In the genomic region with DNA sequence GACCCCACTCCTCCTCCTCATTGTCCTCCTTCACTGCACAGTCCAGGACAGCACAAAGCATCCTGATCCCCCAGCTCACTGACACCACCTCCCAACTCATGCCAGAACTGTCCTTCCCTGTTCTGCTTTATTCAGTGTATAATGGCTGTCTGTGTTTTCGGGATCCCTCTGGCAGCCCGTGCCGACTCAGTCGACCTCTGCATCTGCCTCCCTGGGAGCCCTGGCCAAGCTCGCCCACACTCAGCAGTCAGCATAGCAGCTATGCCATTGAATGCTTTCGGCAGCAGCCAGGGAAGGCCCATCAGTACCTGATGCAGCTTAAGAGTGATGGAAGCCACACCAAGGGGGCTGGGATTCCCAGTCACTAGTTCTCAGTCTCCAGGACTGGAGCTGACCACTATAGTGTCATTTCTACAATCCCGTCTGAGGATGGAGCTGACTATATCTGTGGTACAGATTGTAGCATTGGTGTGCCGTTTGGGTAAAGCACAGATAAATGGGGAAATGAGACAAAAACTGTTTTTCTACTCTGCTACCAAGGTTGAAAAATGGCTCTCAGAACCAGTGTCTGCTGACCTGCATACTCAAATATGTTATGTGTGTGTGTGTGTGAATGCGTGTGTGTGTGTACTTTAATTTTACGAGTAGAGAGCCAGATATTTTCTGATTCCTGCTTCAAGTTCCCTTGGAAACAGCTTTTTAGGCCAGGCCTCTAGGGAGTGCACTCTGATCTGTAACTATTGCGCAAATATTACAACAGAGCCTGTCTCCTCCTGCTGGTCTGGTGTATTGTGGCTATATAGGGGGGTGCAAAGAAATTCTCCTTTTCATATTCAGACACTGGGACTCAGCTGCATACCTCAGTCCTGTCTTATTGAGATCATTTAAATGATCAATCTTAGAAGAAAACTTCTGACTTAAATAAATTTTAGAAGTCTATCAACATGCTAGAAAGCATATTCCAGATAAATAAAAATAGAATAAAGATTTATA, we compare ENCODE assay signal across 1 cellular context.
TF ChIP-seq lines count a peak whose summit lies in the region.

No MANE protein-coding gene starts in this region.

TF ChIP-seq in HepG2, 621 proteins besides CTCF, POLR2A, EP300 and RAD21 (continued from another document and continues in another):
- TF ChIP-seq, protein P1, sequence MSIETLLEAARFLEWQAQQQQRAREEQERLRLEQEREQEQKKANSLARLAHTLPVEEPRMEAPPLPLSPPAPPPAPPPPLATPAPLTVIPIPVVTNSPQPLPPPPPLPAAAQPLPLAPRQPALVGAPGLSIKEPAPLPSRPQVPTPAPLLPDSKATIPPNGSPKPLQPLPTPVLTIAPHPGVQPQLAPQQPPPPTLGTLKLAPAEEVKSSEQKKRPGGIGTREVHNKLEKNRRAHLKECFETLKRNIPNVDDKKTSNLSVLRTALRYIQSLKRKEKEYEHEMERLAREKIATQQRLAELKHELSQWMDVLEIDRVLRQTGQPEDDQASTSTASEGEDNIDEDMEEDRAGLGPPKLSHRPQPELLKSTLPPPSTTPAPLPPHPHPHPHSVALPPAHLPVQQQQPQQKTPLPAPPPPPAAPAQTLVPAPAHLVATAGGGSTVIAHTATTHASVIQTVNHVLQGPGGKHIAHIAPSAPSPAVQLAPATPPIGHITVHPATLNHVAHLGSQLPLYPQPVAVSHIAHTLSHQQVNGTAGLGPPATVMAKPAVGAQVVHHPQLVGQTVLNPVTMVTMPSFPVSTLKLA (IDR thresholded peaks at IDR 0.05), result no peak
- TF ChIP-seq DNMT1 (CRISPR knock-in tag; IDR thresholded peaks at IDR 0.05) (no peak), PPARG (CRISPR knock-in tag; conservative IDR thresholded peaks at IDR 0.05) (no peak), SUZ12 (IDR thresholded peaks at IDR 0.05; ENCODE audit: low read depth, low read length) (no peak), GATAD2A (CRISPR knock-in tag; IDR thresholded peaks at IDR 0.05) (peak; percentile 43; the same call in 1 of the 2 replicates), NFATC3 (CRISPR knock-in tag; IDR thresholded peaks at IDR 0.05) (no peak), ATF7-NPFF (CRISPR knock-in tag; IDR thresholded peaks at IDR 0.05; ENCODE audit: low read depth) (no peak), U2AF1 (optimal IDR thresholded peaks at IDR 0.05; ENCODE audit: low read depth, low read length) (no peak), SOX6 (IDR thresholded peaks at IDR 0.05) (no peak), SOX6 (CRISPR knock-in tag; IDR thresholded peaks at IDR 0.05) (peak; percentile 25; the same call in 1 of the 2 replicates), SRY (CRISPR knock-in tag; IDR thresholded peaks at IDR 0.05) (no peak), ZNF589 (CRISPR knock-in tag; conservative IDR thresholded peaks at IDR 0.05) (no peak), JUN (CRISPR knock-in tag; IDR thresholded peaks at IDR 0.05) (no peak), MAFF (IDR thresholded peaks at IDR 0.05; ENCODE audit: low read depth, low read length) (no peak), HNRNPL (IDR thresholded peaks at IDR 0.05; ENCODE audit: low read depth, low read length) (no peak), SMARCE1 (IDR thresholded peaks at IDR 0.05; ENCODE audit: borderline replicate concordance) (no peak), MXD4 (CRISPR knock-in tag; IDR thresholded peaks at IDR 0.05) (no peak), CEBPG (CRISPR knock-in tag; IDR thresholded peaks at IDR 0.05) (peak; percentile 93), KAT2B (IDR thresholded peaks at IDR 0.05; ENCODE audit: borderline replicate concordance, low read depth, low read length) (no peak), FLYWCH1 (CRISPR knock-in tag; IDR thresholded peaks at IDR 0.05) (no peak), NR2F6 (IDR thresholded peaks at IDR 0.05) (no peak), NR2F6 (CRISPR knock-in tag; IDR thresholded peaks at IDR 0.05) (no peak), GTF2F1 (IDR thresholded peaks at IDR 0.05; ENCODE audit: low read length) (no peak), XRCC5 (optimal IDR thresholded peaks at IDR 0.05; ENCODE audit: low read length) (no peak), HOXA9 (CRISPR knock-in tag; IDR thresholded peaks at IDR 0.05; ENCODE audit: borderline replicate concordance) (no peak), MAZ (IDR thresholded peaks at IDR 0.05; ENCODE audit: borderline replicate concordance, low read depth, low read length) (no peak), MAZ (CRISPR knock-in tag; IDR thresholded peaks at IDR 0.05; ENCODE audit: low read depth) (no peak), NFYB (CRISPR knock-in tag; IDR thresholded peaks at IDR 0.05) (no peak)
- TF ChIP-seq, protein P2, sequence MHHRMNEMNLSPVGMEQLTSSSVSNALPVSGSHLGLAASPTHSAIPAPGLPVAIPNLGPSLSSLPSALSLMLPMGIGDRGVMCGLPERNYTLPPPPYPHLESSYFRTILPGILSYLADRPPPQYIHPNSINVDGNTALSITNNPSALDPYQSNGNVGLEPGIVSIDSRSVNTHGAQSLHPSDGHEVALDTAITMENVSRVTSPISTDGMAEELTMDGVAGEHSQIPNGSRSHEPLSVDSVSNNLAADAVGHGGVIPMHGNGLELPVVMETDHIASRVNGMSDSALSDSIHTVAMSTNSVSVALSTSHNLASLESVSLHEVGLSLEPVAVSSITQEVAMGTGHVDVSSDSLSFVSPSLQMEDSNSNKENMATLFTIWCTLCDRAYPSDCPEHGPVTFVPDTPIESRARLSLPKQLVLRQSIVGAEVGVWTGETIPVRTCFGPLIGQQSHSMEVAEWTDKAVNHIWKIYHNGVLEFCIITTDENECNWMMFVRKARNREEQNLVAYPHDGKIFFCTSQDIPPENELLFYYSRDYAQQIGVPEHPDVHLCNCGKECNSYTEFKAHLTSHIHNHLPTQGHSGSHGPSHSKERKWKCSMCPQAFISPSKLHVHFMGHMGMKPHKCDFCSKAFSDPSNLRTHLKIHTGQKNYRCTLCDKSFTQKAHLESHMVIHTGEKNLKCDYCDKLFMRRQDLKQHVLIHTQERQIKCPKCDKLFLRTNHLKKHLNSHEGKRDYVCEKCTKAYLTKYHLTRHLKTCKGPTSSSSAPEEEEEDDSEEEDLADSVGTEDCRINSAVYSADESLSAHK (CRISPR knock-in tag; IDR thresholded peaks at IDR 0.05; ENCODE audit: borderline replicate concordance), result no peak
- TF ChIP-seq, protein P3, sequence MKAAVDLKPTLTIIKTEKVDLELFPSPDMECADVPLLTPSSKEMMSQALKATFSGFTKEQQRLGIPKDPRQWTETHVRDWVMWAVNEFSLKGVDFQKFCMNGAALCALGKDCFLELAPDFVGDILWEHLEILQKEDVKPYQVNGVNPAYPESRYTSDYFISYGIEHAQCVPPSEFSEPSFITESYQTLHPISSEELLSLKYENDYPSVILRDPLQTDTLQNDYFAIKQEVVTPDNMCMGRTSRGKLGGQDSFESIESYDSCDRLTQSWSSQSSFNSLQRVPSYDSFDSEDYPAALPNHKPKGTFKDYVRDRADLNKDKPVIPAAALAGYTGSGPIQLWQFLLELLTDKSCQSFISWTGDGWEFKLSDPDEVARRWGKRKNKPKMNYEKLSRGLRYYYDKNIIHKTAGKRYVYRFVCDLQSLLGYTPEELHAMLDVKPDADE (CRISPR knock-in tag; IDR thresholded peaks at IDR 0.05), result no peak
- TF ChIP-seq, protein P4, sequence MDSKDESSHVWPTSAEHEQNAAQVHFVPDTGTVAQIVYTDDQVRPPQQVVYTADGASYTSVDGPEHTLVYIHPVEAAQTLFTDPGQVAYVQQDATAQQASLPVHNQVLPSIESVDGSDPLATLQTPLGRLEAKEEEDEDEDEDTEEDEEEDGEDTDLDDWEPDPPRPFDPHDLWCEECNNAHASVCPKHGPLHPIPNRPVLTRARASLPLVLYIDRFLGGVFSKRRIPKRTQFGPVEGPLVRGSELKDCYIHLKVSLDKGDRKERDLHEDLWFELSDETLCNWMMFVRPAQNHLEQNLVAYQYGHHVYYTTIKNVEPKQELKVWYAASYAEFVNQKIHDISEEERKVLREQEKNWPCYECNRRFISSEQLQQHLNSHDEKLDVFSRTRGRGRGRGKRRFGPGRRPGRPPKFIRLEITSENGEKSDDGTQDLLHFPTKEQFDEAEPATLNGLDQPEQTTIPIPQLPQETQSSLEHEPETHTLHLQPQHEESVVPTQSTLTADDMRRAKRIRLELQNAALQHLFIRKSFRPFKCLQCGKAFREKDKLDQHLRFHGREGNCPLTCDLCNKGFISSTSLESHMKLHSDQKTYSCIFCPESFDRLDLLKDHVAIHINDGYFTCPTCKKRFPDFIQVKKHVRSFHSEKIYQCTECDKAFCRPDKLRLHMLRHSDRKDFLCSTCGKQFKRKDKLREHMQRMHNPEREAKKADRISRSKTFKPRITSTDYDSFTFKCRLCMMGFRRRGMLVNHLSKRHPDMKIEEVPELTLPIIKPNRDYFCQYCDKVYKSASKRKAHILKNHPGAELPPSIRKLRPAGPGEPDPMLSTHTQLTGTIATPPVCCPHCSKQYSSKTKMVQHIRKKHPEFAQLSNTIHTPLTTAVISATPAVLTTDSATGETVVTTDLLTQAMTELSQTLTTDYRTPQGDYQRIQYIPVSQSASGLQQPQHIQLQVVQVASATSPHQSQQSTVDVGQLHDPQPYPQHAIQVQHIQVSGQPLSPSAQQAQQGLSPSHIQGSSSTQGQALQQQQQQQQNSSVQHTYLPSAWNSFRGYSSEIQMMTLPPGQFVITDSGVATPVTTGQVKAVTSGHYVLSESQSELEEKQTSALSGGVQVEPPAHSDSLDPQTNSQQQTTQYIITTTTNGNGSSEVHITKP (CRISPR knock-in tag; IDR thresholded peaks at IDR 0.05; ENCODE audit: low read depth), result peak; percentile 51; the same call in 1 of the 2 replicates
- TF ChIP-seq, protein P5, sequence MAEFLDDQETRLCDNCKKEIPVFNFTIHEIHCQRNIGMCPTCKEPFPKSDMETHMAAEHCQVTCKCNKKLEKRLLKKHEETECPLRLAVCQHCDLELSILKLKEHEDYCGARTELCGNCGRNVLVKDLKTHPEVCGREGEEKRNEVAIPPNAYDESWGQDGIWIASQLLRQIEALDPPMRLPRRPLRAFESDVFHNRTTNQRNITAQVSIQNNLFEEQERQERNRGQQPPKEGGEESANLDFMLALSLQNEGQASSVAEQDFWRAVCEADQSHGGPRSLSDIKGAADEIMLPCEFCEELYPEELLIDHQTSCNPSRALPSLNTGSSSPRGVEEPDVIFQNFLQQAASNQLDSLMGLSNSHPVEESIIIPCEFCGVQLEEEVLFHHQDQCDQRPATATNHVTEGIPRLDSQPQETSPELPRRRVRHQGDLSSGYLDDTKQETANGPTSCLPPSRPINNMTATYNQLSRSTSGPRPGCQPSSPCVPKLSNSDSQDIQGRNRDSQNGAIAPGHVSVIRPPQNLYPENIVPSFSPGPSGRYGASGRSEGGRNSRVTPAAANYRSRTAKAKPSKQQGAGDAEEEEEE (CRISPR knock-in tag; IDR thresholded peaks at IDR 0.05; ENCODE audit: borderline replicate concordance), result no peak
- TF ChIP-seq, protein P6, sequence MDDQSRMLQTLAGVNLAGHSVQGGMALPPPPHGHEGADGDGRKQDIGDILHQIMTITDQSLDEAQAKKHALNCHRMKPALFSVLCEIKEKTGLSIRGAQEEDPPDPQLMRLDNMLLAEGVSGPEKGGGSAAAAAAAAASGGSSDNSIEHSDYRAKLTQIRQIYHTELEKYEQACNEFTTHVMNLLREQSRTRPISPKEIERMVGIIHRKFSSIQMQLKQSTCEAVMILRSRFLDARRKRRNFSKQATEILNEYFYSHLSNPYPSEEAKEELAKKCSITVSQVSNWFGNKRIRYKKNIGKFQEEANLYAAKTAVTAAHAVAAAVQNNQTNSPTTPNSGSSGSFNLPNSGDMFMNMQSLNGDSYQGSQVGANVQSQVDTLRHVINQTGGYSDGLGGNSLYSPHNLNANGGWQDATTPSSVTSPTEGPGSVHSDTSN (CRISPR knock-in tag; IDR thresholded peaks at IDR 0.05; ENCODE audit: borderline replicate concordance), result no peak
- TF ChIP-seq, protein P7, sequence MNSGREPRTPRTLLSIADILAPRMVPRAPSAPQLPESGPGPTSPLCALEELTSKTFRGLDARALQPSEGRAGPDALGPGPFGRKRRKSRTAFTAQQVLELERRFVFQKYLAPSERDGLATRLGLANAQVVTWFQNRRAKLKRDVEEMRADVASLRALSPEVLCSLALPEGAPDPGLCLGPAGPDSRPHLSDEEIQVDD (CRISPR knock-in tag; IDR thresholded peaks at IDR 0.05; ENCODE audit: borderline replicate concordance), result no peak
- TF ChIP-seq, protein P8, sequence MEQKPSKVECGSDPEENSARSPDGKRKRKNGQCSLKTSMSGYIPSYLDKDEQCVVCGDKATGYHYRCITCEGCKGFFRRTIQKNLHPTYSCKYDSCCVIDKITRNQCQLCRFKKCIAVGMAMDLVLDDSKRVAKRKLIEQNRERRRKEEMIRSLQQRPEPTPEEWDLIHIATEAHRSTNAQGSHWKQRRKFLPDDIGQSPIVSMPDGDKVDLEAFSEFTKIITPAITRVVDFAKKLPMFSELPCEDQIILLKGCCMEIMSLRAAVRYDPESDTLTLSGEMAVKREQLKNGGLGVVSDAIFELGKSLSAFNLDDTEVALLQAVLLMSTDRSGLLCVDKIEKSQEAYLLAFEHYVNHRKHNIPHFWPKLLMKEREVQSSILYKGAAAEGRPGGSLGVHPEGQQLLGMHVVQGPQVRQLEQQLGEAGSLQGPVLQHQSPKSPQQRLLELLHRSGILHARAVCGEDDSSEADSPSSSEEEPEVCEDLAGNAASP (CRISPR knock-in tag; IDR thresholded peaks at IDR 0.05; ENCODE audit: borderline replicate concordance), result no peak
- TF ChIP-seq, protein P9, sequence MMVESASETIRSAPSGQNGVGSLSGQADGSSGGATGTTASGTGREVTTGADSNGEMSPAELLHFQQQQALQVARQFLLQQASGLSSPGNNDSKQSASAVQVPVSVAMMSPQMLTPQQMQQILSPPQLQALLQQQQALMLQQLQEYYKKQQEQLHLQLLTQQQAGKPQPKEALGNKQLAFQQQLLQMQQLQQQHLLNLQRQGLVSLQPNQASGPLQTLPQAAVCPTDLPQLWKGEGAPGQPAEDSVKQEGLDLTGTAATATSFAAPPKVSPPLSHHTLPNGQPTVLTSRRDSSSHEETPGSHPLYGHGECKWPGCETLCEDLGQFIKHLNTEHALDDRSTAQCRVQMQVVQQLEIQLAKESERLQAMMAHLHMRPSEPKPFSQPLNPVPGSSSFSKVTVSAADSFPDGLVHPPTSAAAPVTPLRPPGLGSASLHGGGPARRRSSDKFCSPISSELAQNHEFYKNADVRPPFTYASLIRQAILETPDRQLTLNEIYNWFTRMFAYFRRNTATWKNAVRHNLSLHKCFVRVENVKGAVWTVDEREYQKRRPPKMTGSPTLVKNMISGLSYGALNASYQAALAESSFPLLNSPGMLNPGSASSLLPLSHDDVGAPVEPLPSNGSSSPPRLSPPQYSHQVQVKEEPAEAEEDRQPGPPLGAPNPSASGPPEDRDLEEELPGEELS (CRISPR knock-in tag; IDR thresholded peaks at IDR 0.05), result no peak
- TF ChIP-seq, protein P10, sequence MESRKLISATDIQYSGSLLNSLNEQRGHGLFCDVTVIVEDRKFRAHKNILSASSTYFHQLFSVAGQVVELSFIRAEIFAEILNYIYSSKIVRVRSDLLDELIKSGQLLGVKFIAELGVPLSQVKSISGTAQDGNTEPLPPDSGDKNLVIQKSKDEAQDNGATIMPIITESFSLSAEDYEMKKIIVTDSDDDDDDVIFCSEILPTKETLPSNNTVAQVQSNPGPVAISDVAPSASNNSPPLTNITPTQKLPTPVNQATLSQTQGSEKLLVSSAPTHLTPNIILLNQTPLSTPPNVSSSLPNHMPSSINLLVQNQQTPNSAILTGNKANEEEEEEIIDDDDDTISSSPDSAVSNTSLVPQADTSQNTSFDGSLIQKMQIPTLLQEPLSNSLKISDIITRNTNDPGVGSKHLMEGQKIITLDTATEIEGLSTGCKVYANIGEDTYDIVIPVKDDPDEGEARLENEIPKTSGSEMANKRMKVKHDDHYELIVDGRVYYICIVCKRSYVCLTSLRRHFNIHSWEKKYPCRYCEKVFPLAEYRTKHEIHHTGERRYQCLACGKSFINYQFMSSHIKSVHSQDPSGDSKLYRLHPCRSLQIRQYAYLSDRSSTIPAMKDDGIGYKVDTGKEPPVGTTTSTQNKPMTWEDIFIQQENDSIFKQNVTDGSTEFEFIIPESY (CRISPR knock-in tag; IDR thresholded peaks at IDR 0.05), result no peak
- TF ChIP-seq, protein P11, sequence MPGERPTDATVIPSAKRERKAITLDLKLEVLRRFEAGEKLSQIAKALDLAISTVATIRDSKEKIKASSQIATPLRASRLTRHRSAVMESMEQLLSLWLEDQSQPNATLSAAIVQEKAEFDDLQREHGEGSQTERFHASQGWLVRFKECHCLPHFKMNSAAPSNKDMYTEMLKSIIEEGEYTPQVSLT (CRISPR knock-in tag; IDR thresholded peaks at IDR 0.05; ENCODE audit: borderline replicate concordance, low read depth), result no peak
